13 cellular contexts compared by ENCODE assay signal in the genomic region with DNA sequence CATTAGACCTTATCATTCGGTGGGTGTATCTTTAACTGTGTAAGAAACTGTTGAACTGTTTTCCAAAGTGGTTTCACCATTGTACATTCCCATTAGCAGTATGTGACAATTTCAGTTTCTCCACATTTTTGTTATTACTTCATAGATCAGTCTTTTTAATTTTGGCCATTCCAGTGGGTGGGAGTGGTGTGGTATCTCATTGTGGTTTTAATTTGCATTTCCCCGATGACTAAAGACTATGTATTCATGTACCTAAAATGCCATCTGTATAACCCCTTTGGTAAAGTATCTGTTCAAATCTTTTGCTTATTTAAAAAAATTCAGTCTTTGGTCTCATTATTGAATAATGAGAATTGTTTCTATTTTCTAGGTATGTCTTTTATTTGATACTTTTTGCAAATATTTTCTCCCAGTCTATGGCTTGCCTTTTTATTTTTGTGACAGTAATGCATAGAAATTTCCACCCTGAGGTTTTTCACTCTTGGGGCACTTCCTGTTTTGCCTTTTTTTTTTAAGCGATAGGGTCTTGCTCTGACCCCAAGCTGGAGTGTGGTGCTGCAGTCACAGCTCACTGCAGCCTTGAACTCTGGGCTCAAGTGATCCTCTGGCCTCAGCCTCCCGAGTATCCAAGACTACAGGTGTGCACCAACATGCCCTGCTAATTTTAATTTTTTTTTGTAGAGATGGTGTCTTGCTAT.
DNase-seq lines count a peak whose midpoint lies in the region; ATAC-seq, FAIRE-seq and TF ChIP-seq lines count a peak whose summit lies in the region.
"Had no signal": no experiment of that assay in that cellular context is flagged by ENCODE, and none has a peak within 500 bp of the region (broad histone marks: within the 10 kb centered on the region; RNA-seq: fewer than 3 reads in every experiment).

No MANE protein-coding gene starts in this region.

- H3K79me2 ChIP-seq in GM23248 (ENCODE audit: insufficient read depth) = no peaks in the 10 kb centered on the region

- in situ Hi-C loops in GM23248 (cut with MboI) = no loop called here

- no peaks in the 10 kb centered on the region for H4K20me1 ChIP-seq in GM23248 (ENCODE audit: insufficient read depth)

- H3K9ac ChIP-seq in GM23248 = no peak overlapping the region

- WGBS in GM23248 (ENCODE audit: low coverage in 1 of 2, low lambda C conversion rate in 2 of 2, missing lambda C conversion rate in 2 of 2), 2 experiments = 71 to 75% methylated on average over 4 of the region's 4 CpGs
- 82 to 89% methylated on average over 4 of the region's 4 CpGs for WGBS in pancreas, 2 donors

- intact Hi-C loops in pancreas (cut with DNase I) = no loop called here

- H3K36me3 Mint-ChIP-seq in memory B cell = peaks cover 19% of the 10 kb centered on the region

- no peak for FAIRE-seq in pancreas (lab: Jason Lieb, UNC)
- FAIRE-seq: GM12892, islet of Langerhans had no signal

- H3K9me2 ChIP-seq in GM23248 (ENCODE audit: insufficient read depth) = no peaks in the 10 kb centered on the region

- H3K9me3 ChIP-seq in GM23248 (ENCODE audit: low read depth) (no peaks in the 10 kb centered on the region), pancreas (no peaks in the 10 kb centered on the region)
- H3K9me3 ChIP-seq: testis had no signal

- TF ChIP-seq CTCF in pancreas (IDR thresholded peaks at IDR 0.05) = no peak

- H3K36me3 ChIP-seq in GM23248 (ENCODE audit: low read depth) (no peaks in the 10 kb centered on the region), pancreas (no peaks in the 10 kb centered on the region)

- peaks cover 10% of the 10 kb centered on the region for H3K9me3 Mint-ChIP-seq in memory B cell

- no peak overlapping the region for H2AFZ ChIP-seq in GM23248

- H3K4me1 Mint-ChIP-seq in memory B cell = peaks cover 48% of the 10 kb centered on the region

- H3K4me3 Mint-ChIP-seq in memory B cell = peak overlapping the region; percentile 46

- peak overlapping the region; percentile 57 for H3K27ac ChIP-seq in GM23248
- no peak overlapping the region for H3K27ac ChIP-seq in pancreas
- H3K27ac ChIP-seq: testis had no signal

- H3K27me3 ChIP-seq in GM23248 (replicated peaks; ENCODE audit: insufficient read depth) (no peaks in the 10 kb centered on the region), pancreas (no peaks in the 10 kb centered on the region)
- H3K27me3 ChIP-seq: testis had no signal

- no peaks in the 10 kb centered on the region for H3K27me3 Mint-ChIP-seq in memory B cell

- DNase-seq in EL (peak; percentile 67), GM23248 (peak; percentile 47), OCI-M1 (lab: John Stamatoyannopoulos, UW) (peak; percentile 27), memory B cell (ENCODE audit: low spot score in 2 of 2) (no peak), pancreas (no peak), NCI-H1694 (lab: John Stamatoyannopoulos, UW) (no peak)
- DNase-seq: cortex of kidney, NCI-H510A, right cardiac atrium, testis had no signal

- H3K4me1 ChIP-seq in GM23248 (ENCODE audit: insufficient read depth) (peaks cover 24% of the 10 kb centered on the region), pancreas (no peaks in the 10 kb centered on the region)
- H3K4me1 ChIP-seq: testis had no signal

- peak overlapping the region; percentile 74 for H3K27ac Mint-ChIP-seq in memory B cell

- peaks cover 26% of the 10 kb centered on the region for H3F3A ChIP-seq in GM23248 (ENCODE audit: insufficient read depth)

- peak; percentile 23 for ATAC-seq in memory B cell (ENCODE audit: low read depth)
- no peak for ATAC-seq in pancreas
- ATAC-seq in HG02763 (IDR thresholded peaks at IDR 0.05; ENCODE audit: unreplicated experiment) = no peak
- ATAC-seq: right cardiac atrium had no signal

- no peak overlapping the region for H3K4me3 ChIP-seq in GM23248
- no peak overlapping the region for H3K4me3 ChIP-seq in pancreas
- H3K4me3 ChIP-seq: testis had no signal

- H3K4me2 ChIP-seq in GM23248 (ENCODE audit: unreplicated experiment) = peak overlapping the region; percentile 6

Comparison
In these comparisons a context has a peak if more than half of its experiments do, and no peak if none do; other contexts are left out.
1. DNase-seq: peak in EL (single experiment), GM23248 (single experiment) and OCI-M1 (single experiment); none in memory B cell (0 of 2), pancreas (0 of 6) and NCI-H1694 (single experiment).